ENCODE assay signal across 20 cellular contexts in the genomic region with DNA sequence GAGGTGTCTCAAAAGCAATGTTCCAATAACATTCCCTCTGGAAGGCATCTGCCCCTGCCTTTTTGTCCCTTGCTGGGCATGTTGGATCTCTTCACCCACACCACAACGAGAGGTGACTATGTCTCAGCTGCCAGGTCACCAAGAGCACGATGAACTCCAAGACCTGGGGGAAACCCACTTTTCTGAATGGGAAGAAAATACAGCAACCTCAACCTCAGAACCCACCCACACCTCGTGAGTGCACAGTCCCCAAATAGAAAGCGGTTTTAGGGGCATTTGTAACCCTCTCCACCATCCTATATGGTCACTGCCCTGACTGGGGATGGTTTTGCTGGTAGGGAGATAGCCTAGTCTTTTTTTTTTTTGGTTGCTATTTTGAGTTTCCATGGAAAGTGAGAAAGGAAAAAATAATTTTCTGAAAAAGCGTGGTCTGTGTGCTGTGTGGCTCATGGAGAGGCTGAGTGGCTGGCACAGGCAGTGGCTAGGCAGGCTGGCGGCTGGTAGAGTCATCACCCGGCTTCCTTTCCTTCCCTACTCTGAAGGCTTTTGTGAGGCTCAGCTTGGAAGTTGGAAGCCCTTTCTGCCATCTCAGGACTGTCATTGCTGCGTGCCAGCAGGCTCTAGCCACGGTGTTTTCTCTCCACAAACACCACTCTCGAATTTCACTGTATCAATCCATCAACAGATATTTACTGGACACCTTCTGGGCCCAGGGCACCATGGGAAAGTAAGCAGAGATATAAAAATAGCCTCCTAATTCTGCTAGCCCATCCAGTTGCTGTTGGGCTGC. TPM values are rescaled to one million over a fixed set of nuclear protein-coding genes. Genes with fewer than 3 reads are reported as not detected.
DNase-seq lines count a peak whose midpoint lies in the region; ATAC-seq and TF ChIP-seq lines count a peak whose summit lies in the region.
"Had no signal": no experiment of that assay in that cellular context is flagged by ENCODE, and none has a peak within 500 bp of the region (broad histone marks: within the 10 kb centered on the region; RNA-seq: fewer than 3 reads in every experiment).

No MANE protein-coding gene starts in this region.

- no peaks in the 10 kb centered on the region for H3K36me3 ChIP-seq in stomach
- H3K36me3 ChIP-seq: SJSA1 had no signal

- H3K9me3 Mint-ChIP-seq in activated CD4-positive, alpha-beta T cell treated with anti-CD3 and anti-CD28 coated beads for 36 hours (ENCODE audit: low read depth), result no peaks in the 10 kb centered on the region
- H3K9me3 Mint-ChIP-seq in effector memory CD8-positive, alpha-beta T cell, result no peaks in the 10 kb centered on the region
- H3K9me3 Mint-ChIP-seq: CD8-positive, alpha-beta memory T cell had no signal

- no peak for TF ChIP-seq EP300 in stomach (IDR thresholded peaks at IDR 0.05)

- CTCF ChIA-PET in activated CD4-positive, alpha-beta T cell treated with anti-CD3 and anti-CD28 coated beads for 36 hours (lab: Charles Lee), result interaction anchor here (1.0 kb wide), 1 partner anchor 17 kb away, joined by 3 read pairs; no protein-coding TSS in a partner anchor

- no peak for TF ChIP-seq CTCF in stomach (IDR thresholded peaks at IDR 0.05)

- H3K27me3 Mint-ChIP-seq in activated CD4-positive, alpha-beta T cell treated with anti-CD3 and anti-CD28 coated beads for 36 hours, result no peaks in the 10 kb centered on the region
- peaks cover 0 to 11% of the 10 kb centered on the region in 2 donors for H3K27me3 Mint-ChIP-seq in effector memory CD8-positive, alpha-beta T cell

- H3K4me1 ChIP-seq in stomach, result peaks cover 7 to 67% (median 48%) of the 10 kb centered on the region in 4 donors

- H3K4me3 Mint-ChIP-seq in activated CD4-positive, alpha-beta T cell treated with anti-CD3 and anti-CD28 coated beads for 36 hours, result no peak overlapping the region
- H3K4me3 Mint-ChIP-seq in effector memory CD8-positive, alpha-beta T cell, result no peak overlapping the region
- H3K4me3 Mint-ChIP-seq: CD8-positive, alpha-beta memory T cell had no signal

- H3K4me3 ChIP-seq in stomach, result no peak overlapping the region
- H3K4me3 ChIP-seq: A549, SJSA1, testis had no signal

- H3K27ac ChIP-seq in stomach, result peak overlapping the region in 3 of 5 donors; percentile 44 to 61 (median 60)
- H3K27ac ChIP-seq: A549, SJSA1, testis had no signal

- no peaks in the 10 kb centered on the region for H3K9me3 ChIP-seq in stomach
- H3K9me3 ChIP-seq: A549, SJSA1, testis had no signal

- no peak overlapping the region for H3K27ac Mint-ChIP-seq in activated CD4-positive, alpha-beta T cell treated with anti-CD3 and anti-CD28 coated beads for 36 hours
- H3K27ac Mint-ChIP-seq in effector memory CD8-positive, alpha-beta T cell, result peak overlapping the region in 1 of 2 donors; percentile 55

- no peaks in the 10 kb centered on the region for H3K36me3 Mint-ChIP-seq in activated CD4-positive, alpha-beta T cell treated with anti-CD3 and anti-CD28 coated beads for 36 hours (ENCODE audit: low read depth)
- no peaks in the 10 kb centered on the region for H3K36me3 Mint-ChIP-seq in effector memory CD8-positive, alpha-beta T cell (ENCODE audit: insufficient read depth)
- H3K36me3 Mint-ChIP-seq: CD8-positive, alpha-beta memory T cell had no signal

- intact Hi-C loops in activated CD4-positive, alpha-beta T cell treated with anti-CD3 and anti-CD28 coated beads for 36 hours (cut with DNase I, micrococcal nuclease), result no loop called here
- intact Hi-C loops in stomach (cut with DNase I; ENCODE audit: low total_unique reads), result no loop called here

- peaks cover 39% of the 10 kb centered on the region for H3K4me1 Mint-ChIP-seq in activated CD4-positive, alpha-beta T cell treated with anti-CD3 and anti-CD28 coated beads for 36 hours
- peaks cover 17 to 28% of the 10 kb centered on the region in 2 donors for H3K4me1 Mint-ChIP-seq in effector memory CD8-positive, alpha-beta T cell (ENCODE audit: low read depth in 2 of 2)

- POLR2A ChIA-PET in activated CD4-positive, alpha-beta T cell treated with anti-CD3 and anti-CD28 coated beads for 36 hours (lab: Charles Lee), result no interaction called here

- peaks cover 0 to 4% (median 0%) of the 10 kb centered on the region in 3 donors for H3K27me3 ChIP-seq in stomach
- H3K27me3 ChIP-seq: SJSA1, testis had no signal

- 62 to 76% (median 67%) methylated on average over 10 of the region's 10 CpGs for WGBS in stomach, 5 donors

- peak; percentile 38 for DNase-seq in activated CD4-positive, alpha-beta T cell treated with anti-CD3 and anti-CD28 coated beads for 36 hours
- DNase-seq in activated CD4-positive, alpha-beta T cell treated with anti-CD3 and anti-CD28 coated beads for 4 hours, result no peak
- DNase-seq in effector memory CD8-positive, alpha-beta T cell, result no peak
- peak; percentile 80 for DNase-seq in myocyte (ENCODE audit: low read depth)
- DNase-seq in stomach, result no peak
- no peak for DNase-seq in cortex of kidney (lab: John Stamatoyannopoulos, UW)
- DNase-seq in stimulated activated CD4-positive, alpha-beta T cell treated with anti-CD3 and anti-CD28 coated beads, Interleukin-4, amount 100 ng/mL, for 1 hour, result no peak
- DNase-seq in mucosa of gallbladder (ENCODE audit: low spot score), result no peak
- DNase-seq: activated naive CD4-positive, alpha-beta T cell treated with anti-CD3 and anti-CD28 coated beads, Interleukin-2, amount 50 U/mL, for 16 hours; CD8-positive, alpha-beta memory T cell; effector memory CD4-positive, alpha-beta T cell; mesenchymal stem cell; NCI-H1105; occipital lobe; testis had no signal

- TF ChIP-seq POLR2A in stomach (IDR thresholded peaks at IDR 0.05), result no peak

- ATAC-seq in activated CD4-positive, alpha-beta T cell treated with anti-CD3 and anti-CD28 coated beads for 36 hours, result peak; percentile 54
- peak; percentile 77 for ATAC-seq in effector memory CD8-positive, alpha-beta T cell (replicated peaks)
- ATAC-seq: A549 had no signal

RNA-seq across cellular contexts. Expression of gene TSPAN2, which starts 15.8 kb away (rescaled TPM):
- total RNA-seq in activated CD4-positive, alpha-beta T cell treated with anti-CD3 and anti-CD28 coated beads for 36 hours, result under 1 TPM; 0.69 to 0.91 TPM
- total RNA-seq in myocyte, result 0.51 and 0.88 TPM in 2 replicates
- 31.9 TPM for polyA plus RNA-seq in myocyte (2012)
- total RNA-seq in stomach, result 10 to 100 TPM in 3 of 5 donors, 1 to 10 TPM in 2; 2.6 to 39.7 (median 19.3) TPM
- polyA plus RNA-seq in stomach, result 10 to 100 TPM in 1 of 3 donors, 1 to 10 TPM in 2; 5.7 to 13.4 (median 7.0) TPM
- 12.1 TPM for total RNA-seq in mucosa of gallbladder

RNA-seq across cellular contexts. Expression of gene TSHB, which starts 43.9 kb away (rescaled TPM):
- not detected for total RNA-seq in activated CD4-positive, alpha-beta T cell treated with anti-CD3 and anti-CD28 coated beads for 36 hours
- total RNA-seq in myocyte (not detected in 2 replicates), stomach (not detected), mucosa of gallbladder (not detected)
- polyA plus RNA-seq in myocyte (2012), result not detected
- not detected for polyA plus RNA-seq in stomach
- total RNA-seq: activated CD8-positive, alpha-beta memory T cell treated with anti-CD3 and anti-CD28 coated beads for 36 hours; bronchial epithelial cell; CD8-positive, alpha-beta memory T cell; fibroblast of villous mesenchyme; occipital lobe; SJSA1; testis had no signal
- polyA plus RNA-seq: A549; CD8-positive, alpha-beta memory T cell had no signal

Comparison
In these comparisons a context has a peak if more than half of its experiments do, and no peak if none do; other contexts are left out.
1. DNase-seq: peak in activated CD4-positive, alpha-beta T cell treated with anti-CD3 and anti-CD28 coated beads for 36 hours (single experiment) and myocyte (single experiment); none in activated CD4-positive, alpha-beta T cell treated with anti-CD3 and anti-CD28 coated beads for 4 hours (0 of 2), effector memory CD8-positive, alpha-beta T cell (0 of 3), stomach (single experiment), cortex of kidney (single experiment), stimulated activated CD4-positive, alpha-beta T cell treated with anti-CD3 and anti-CD28 coated beads, Interleukin-4, amount 100 ng/mL, for 1 hour (single experiment) and mucosa of gallbladder (single experiment).